ENCODE assay signal across 16 cellular contexts in the genomic region with DNA sequence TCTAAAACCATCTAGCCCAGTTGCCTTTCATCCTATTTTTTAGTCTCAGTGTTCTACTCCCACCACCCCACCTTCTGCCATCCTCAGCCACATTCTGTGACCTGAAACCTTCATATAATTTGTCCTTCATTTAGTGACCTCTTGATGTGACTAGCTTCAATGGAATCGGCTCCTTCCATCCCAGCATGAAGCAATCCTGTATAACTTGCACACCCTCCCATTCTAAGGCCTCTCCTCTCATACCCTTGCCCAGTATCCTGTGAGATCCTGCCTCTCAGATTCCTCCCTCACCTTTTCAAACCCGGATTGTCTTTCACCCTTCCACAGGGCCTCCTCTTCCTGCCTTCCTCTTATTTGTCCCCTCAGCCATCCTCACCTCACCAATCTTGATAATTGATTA. TPM values are rescaled to one million over a fixed set of nuclear protein-coding genes. Genes with fewer than 3 reads are reported as not detected.
DNase-seq lines count a peak whose midpoint lies in the region; ATAC-seq and TF ChIP-seq lines count a peak whose summit lies in the region.
"Had no signal": no experiment of that assay in that cellular context is flagged by ENCODE, and none has a peak within 500 bp of the region (broad histone marks: within the 10 kb centered on the region; RNA-seq: fewer than 3 reads in every experiment).

No MANE protein-coding gene starts in this region.

- TF ChIP-seq CTCF in mesothelial cell of epicardium (IDR thresholded peaks at IDR 0.05; ENCODE audit: unreplicated experiment) (no peak), adrenal gland (IDR thresholded peaks at IDR 0.05) (no peak)

- intact Hi-C loops in adrenal gland (cut with DNase I), result no loop called here
- intact Hi-C loops in activated CD4-positive, alpha-beta memory T cell treated with anti-CD3 and anti-CD28 coated beads for 36 hours (cut with micrococcal nuclease), result no loop called here

- peaks cover 3% of the 10 kb centered on the region for H3K36me3 Mint-ChIP-seq in stimulated activated naive CD8-positive, alpha-beta T cell treated with anti-CD3 and anti-CD28 coated beads, Interleukin-15, Interleukin-2, amounts not matched to agents 100 ng/mL and 50 ng/mL, for 24 hours (ENCODE audit: low read depth)
- H3K36me3 Mint-ChIP-seq in mesothelial cell of epicardium, result no peaks in the 10 kb centered on the region
- H3K36me3 Mint-ChIP-seq in activated CD4-positive, alpha-beta memory T cell treated with anti-CD3 and anti-CD28 coated beads for 36 hours, result no peaks in the 10 kb centered on the region

- H3K4me3 Mint-ChIP-seq in stimulated activated naive CD8-positive, alpha-beta T cell treated with anti-CD3 and anti-CD28 coated beads, Interleukin-15, Interleukin-2, amounts not matched to agents 100 ng/mL and 50 ng/mL, for 24 hours, result no peak overlapping the region
- no peak overlapping the region for H3K4me3 Mint-ChIP-seq in stimulated activated naive CD8-positive, alpha-beta T cell treated with anti-CD3 and anti-CD28 coated beads, Interleukin-15, amount 100 ng/mL, for 72 hours
- no peak overlapping the region for H3K4me3 Mint-ChIP-seq in mesothelial cell of epicardium
- H3K4me3 Mint-ChIP-seq in activated CD4-positive, alpha-beta memory T cell treated with anti-CD3 and anti-CD28 coated beads for 36 hours, result no peak overlapping the region
- H3K4me3 Mint-ChIP-seq: activated B cell treated with CpG ODN at 0.5 μM for 24 hours had no signal

- 34 to 83% (median 54%) methylated on average over 1 to 2 of the region's 2 CpGs for WGBS in adrenal gland, 4 donors

- no peak overlapping the region for H3K9ac ChIP-seq in adipocyte (ENCODE audit: low read length)
- H3K9ac ChIP-seq: BLaER1 had no signal

- no peak overlapping the region for H3K4me3 ChIP-seq in adipocyte (ENCODE audit: low read length)
- no peak overlapping the region for H3K4me3 ChIP-seq in adrenal gland
- H3K4me3 ChIP-seq: BLaER1, uterus had no signal

- no peak for ATAC-seq in stimulated activated naive CD8-positive, alpha-beta T cell treated with anti-CD3 and anti-CD28 coated beads, Interleukin-15, amount 100 ng/mL, for 72 hours
- ATAC-seq in HG03135 (IDR thresholded peaks at IDR 0.05; ENCODE audit: unreplicated experiment), result no peak

- H3K9me3 Mint-ChIP-seq in stimulated activated naive CD8-positive, alpha-beta T cell treated with anti-CD3 and anti-CD28 coated beads, Interleukin-15, Interleukin-2, amounts not matched to agents 100 ng/mL and 50 ng/mL, for 24 hours, result no peaks in the 10 kb centered on the region
- no peaks in the 10 kb centered on the region for H3K9me3 Mint-ChIP-seq in stimulated activated naive CD8-positive, alpha-beta T cell treated with anti-CD3 and anti-CD28 coated beads, Interleukin-15, amount 100 ng/mL, for 72 hours
- H3K9me3 Mint-ChIP-seq in mesothelial cell of epicardium, result no peaks in the 10 kb centered on the region
- H3K9me3 Mint-ChIP-seq in activated CD4-positive, alpha-beta memory T cell treated with anti-CD3 and anti-CD28 coated beads for 36 hours, result no peaks in the 10 kb centered on the region
- H3K9me3 Mint-ChIP-seq: activated B cell treated with CpG ODN at 0.5 μM for 24 hours had no signal

- H3K9me3 ChIP-seq in adipocyte (ENCODE audit: control insufficient read depth, low read length), result no peaks in the 10 kb centered on the region
- no peaks in the 10 kb centered on the region for H3K9me3 ChIP-seq in adrenal gland (replicated peaks in 1 of 3)
- H3K9me3 ChIP-seq: BLaER1, uterus had no signal

- no peak overlapping the region for H3K27ac ChIP-seq in adrenal gland
- H3K27ac ChIP-seq: BLaER1, brain microvascular endothelial cell, uterus had no signal

- no peaks in the 10 kb centered on the region for H3K27me3 Mint-ChIP-seq in stimulated activated naive CD8-positive, alpha-beta T cell treated with anti-CD3 and anti-CD28 coated beads, Interleukin-15, Interleukin-2, amounts not matched to agents 100 ng/mL and 50 ng/mL, for 24 hours
- H3K27me3 Mint-ChIP-seq in stimulated activated naive CD8-positive, alpha-beta T cell treated with anti-CD3 and anti-CD28 coated beads, Interleukin-15, amount 100 ng/mL, for 72 hours, result no peaks in the 10 kb centered on the region
- H3K27me3 Mint-ChIP-seq in mesothelial cell of epicardium (ENCODE audit: low read depth), result no peaks in the 10 kb centered on the region
- H3K27me3 Mint-ChIP-seq in activated CD4-positive, alpha-beta memory T cell treated with anti-CD3 and anti-CD28 coated beads for 36 hours, result no peaks in the 10 kb centered on the region
- H3K27me3 Mint-ChIP-seq: activated B cell treated with CpG ODN at 0.5 μM for 24 hours had no signal

- TF ChIP-seq POLR2A in adrenal gland (IDR thresholded peaks at IDR 0.05), result no peak

- DNase-seq in stimulated activated naive CD8-positive, alpha-beta T cell treated with anti-CD3 and anti-CD28 coated beads, Interleukin-15, amount 100 ng/mL, for 72 hours, result no peak
- DNase-seq in adipocyte (ENCODE audit: low read depth) (peak; percentile 67), mesothelial cell of epicardium (ENCODE audit: low spot score in 2 of 2, unreplicated experiment in 2 of 2) (no peak), adrenal gland (no peak), globus pallidus (ENCODE audit: low spot score) (no peak)
- no peak for DNase-seq in activated CD4-positive, alpha-beta memory T cell treated with anti-CD3 and anti-CD28 coated beads for 36 hours
- DNase-seq: activated B cell treated with CpG ODN at 0.5 μM for 24 hours; activated T-cell treated with anti-CD3 and anti-CD28 coated beads, Interleukin-2, amount 50 U/mL, for 1 hour; brain microvascular endothelial cell; hippocampal formation; NCI-H2171; occipital lobe; uterus had no signal

- H3K27me3 ChIP-seq in adipocyte (replicated peaks; ENCODE audit: control insufficient read depth, insufficient read depth, low read length) (no peaks in the 10 kb centered on the region), adrenal gland (no peaks in the 10 kb centered on the region)
- H3K27me3 ChIP-seq: BLaER1, brain microvascular endothelial cell, uterus had no signal

- H3K4me1 ChIP-seq in adipocyte (ENCODE audit: control insufficient read depth, insufficient read depth, low read length) (peaks cover 26% of the 10 kb centered on the region), adrenal gland (replicated peaks in 1 of 2) (peaks cover 6 to 30% of the 10 kb centered on the region in 2 donors)
- H3K4me1 ChIP-seq: uterus had no signal

- H3K36me3 ChIP-seq in adipocyte (ENCODE audit: control insufficient read depth, insufficient read depth, low read length, severe bottlenecking), result no peaks in the 10 kb centered on the region
- no peaks in the 10 kb centered on the region for H3K36me3 ChIP-seq in adrenal gland (replicated peaks in 1 of 2)
- H3K36me3 ChIP-seq: brain microvascular endothelial cell, uterus had no signal

- CTCF ChIA-PET in activated CD4-positive, alpha-beta memory T cell treated with anti-CD3 and anti-CD28 coated beads for 36 hours (lab: Charles Lee), result interaction anchor here (1.0 kb wide), 1 partner anchor 187 kb away, joined by 3 read pairs; no protein-coding TSS in a partner anchor

- H3K4me1 Mint-ChIP-seq in stimulated activated naive CD8-positive, alpha-beta T cell treated with anti-CD3 and anti-CD28 coated beads, Interleukin-15, Interleukin-2, amounts not matched to agents 100 ng/mL and 50 ng/mL, for 24 hours (ENCODE audit: low read depth), result peaks cover 65% of the 10 kb centered on the region
- H3K4me1 Mint-ChIP-seq in stimulated activated naive CD8-positive, alpha-beta T cell treated with anti-CD3 and anti-CD28 coated beads, Interleukin-15, amount 100 ng/mL, for 72 hours, result peaks cover 63% of the 10 kb centered on the region
- H3K4me1 Mint-ChIP-seq in mesothelial cell of epicardium, result peaks cover 37% of the 10 kb centered on the region
- peaks cover 51% of the 10 kb centered on the region for H3K4me1 Mint-ChIP-seq in activated CD4-positive, alpha-beta memory T cell treated with anti-CD3 and anti-CD28 coated beads for 36 hours (ENCODE audit: low read depth)

- H3K27ac Mint-ChIP-seq in stimulated activated naive CD8-positive, alpha-beta T cell treated with anti-CD3 and anti-CD28 coated beads, Interleukin-15, Interleukin-2, amounts not matched to agents 100 ng/mL and 50 ng/mL, for 24 hours, result peak overlapping the region; percentile 5
- no peak overlapping the region for H3K27ac Mint-ChIP-seq in stimulated activated naive CD8-positive, alpha-beta T cell treated with anti-CD3 and anti-CD28 coated beads, Interleukin-15, amount 100 ng/mL, for 72 hours
- peak overlapping the region; percentile 22 for H3K27ac Mint-ChIP-seq in mesothelial cell of epicardium
- no peak overlapping the region for H3K27ac Mint-ChIP-seq in activated CD4-positive, alpha-beta memory T cell treated with anti-CD3 and anti-CD28 coated beads for 36 hours
- H3K27ac Mint-ChIP-seq: activated B cell treated with CpG ODN at 0.5 μM for 24 hours had no signal

- POLR2A ChIA-PET in activated CD4-positive, alpha-beta memory T cell treated with anti-CD3 and anti-CD28 coated beads for 36 hours (lab: Charles Lee), result no interaction called here

RNA-seq across cellular contexts. Expression of a gene that starts 3.1 kb away (rescaled TPM):
- total RNA-seq in mesothelial cell of epicardium (56.6 to 58.3 TPM (median 56.9 TPM) in 3 replicates), adrenal gland (10 to 100 TPM; 26.1 to 74.0 (median 45.2) TPM)
- polyA plus RNA-seq in adrenal gland, result 100 to 1,000 TPM in 2 of 3 donors, 10 to 100 TPM in 1; 25.3 to 185 (median 100) TPM
- total RNA-seq in activated CD4-positive, alpha-beta memory T cell treated with anti-CD3 and anti-CD28 coated beads for 36 hours, result 10 to 100 TPM; 35.2 to 38.5 TPM

RNA-seq across cellular contexts. Expression of a gene that starts 35.0 kb away (rescaled TPM):
- total RNA-seq in mesothelial cell of epicardium (9.3 to 11.3 TPM (median 9.7 TPM) in 3 replicates), adrenal gland (10 to 100 TPM in 1 of 8 donors, 1 to 10 TPM in 7; 2.3 to 11.5 (median 6.1) TPM)
- 10 to 100 TPM in 2 of 3 donors, 1 to 10 TPM in 1; 1.6 to 26.1 (median 21.3) TPM for polyA plus RNA-seq in adrenal gland
- total RNA-seq in activated CD4-positive, alpha-beta memory T cell treated with anti-CD3 and anti-CD28 coated beads for 36 hours, result 100 to 1,000 TPM; 103 TPM

RNA-seq across cellular contexts. Expression of a gene that starts 48.8 kb away (rescaled TPM):
- 51.9 to 54.8 TPM (median 53.2 TPM) in 3 replicates for total RNA-seq in mesothelial cell of epicardium
- 10 to 100 TPM in 5 of 8 donors, 1 to 10 TPM in 3; 1.9 to 32.8 (median 12.1) TPM for total RNA-seq in adrenal gland
- 1 to 10 TPM in 2 of 3 donors, under 1 TPM in 1; 0.61 to 2.9 (median 1.6) TPM for polyA plus RNA-seq in adrenal gland
- total RNA-seq in activated CD4-positive, alpha-beta memory T cell treated with anti-CD3 and anti-CD28 coated beads for 36 hours, result under 1 TPM in 1 of 2 experiments, not detected in 1; 0.02 TPM
- total RNA-seq: activated B cell treated with CpG ODN at 0.5 μM for 24 hours had no signal

Comparison
In these comparisons a context has a peak if more than half of its experiments do, and no peak if none do; other contexts are left out.
1. H3K27ac Mint-ChIP-seq: peak in stimulated activated naive CD8-positive, alpha-beta T cell treated with anti-CD3 and anti-CD28 coated beads, Interleukin-15, Interleukin-2, amounts not matched to agents 100 ng/mL and 50 ng/mL, for 24 hours (single experiment) and mesothelial cell of epicardium (single experiment); none in stimulated activated naive CD8-positive, alpha-beta T cell treated with anti-CD3 and anti-CD28 coated beads, Interleukin-15, amount 100 ng/mL, for 72 hours (0 of 2) and activated CD4-positive, alpha-beta memory T cell treated with anti-CD3 and anti-CD28 coated beads for 36 hours (single experiment).